In the genomic region with DNA sequence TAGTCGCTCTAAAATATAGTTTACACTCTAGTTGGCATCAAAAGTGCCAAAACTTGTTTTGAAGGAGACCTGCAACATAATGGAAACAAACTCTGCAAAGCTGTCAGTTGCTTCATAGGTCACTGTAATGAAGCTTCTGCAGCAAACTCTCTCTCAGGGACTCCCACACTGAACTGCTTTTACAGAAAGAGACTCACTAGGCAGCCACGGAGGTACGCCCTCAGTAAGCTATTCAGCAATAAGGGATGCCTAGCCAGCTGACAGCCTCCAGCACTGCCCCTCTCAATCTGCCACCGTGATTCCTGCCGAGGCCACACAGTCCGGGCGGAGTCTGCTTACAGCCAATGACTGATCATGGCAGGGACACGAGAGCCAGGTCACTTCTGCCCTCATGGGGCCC, we compare ENCODE assay signal across 1 cellular context.
TF ChIP-seq lines count a peak whose summit lies in the region.

No MANE protein-coding gene starts in this region.

TF ChIP-seq in HEK293, 187 proteins besides CTCF, POLR2A, EP300 and RAD21 (continued from another document):
- 0 out of 2 replicates have a peak, but pooled peaks have one; percentile 44 for TF ChIP-seq ZBTB48 (tag by site-specific recombination; IDR thresholded peaks at IDR 0.05)
- TF ChIP-seq OSR2 (tag by site-specific recombination; IDR thresholded peaks at IDR 0.05) = no peak
- no peak for TF ChIP-seq ZNF292 (tag by site-specific recombination; IDR thresholded peaks at IDR 0.05; ENCODE audit: borderline replicate concordance, low read depth)
- no peak for TF ChIP-seq ZNF830 (tag by site-specific recombination; IDR thresholded peaks at IDR 0.05; ENCODE audit: low read depth)
- TF ChIP-seq ZNF184 (tag by site-specific recombination; IDR thresholded peaks at IDR 0.05) = no peak
- no peak for TF ChIP-seq ZNF571 (tag by site-specific recombination; IDR thresholded peaks at IDR 0.05)
- TF ChIP-seq SETDB1 (IDR thresholded peaks at IDR 0.05; ENCODE audit: insufficient read length, low read length) = no peak
- TF ChIP-seq ZNF670 (tag by site-specific recombination; IDR thresholded peaks at IDR 0.05; ENCODE audit: low read depth) = no peak
- peak; percentile 27; the same call in 1 of the 2 replicates for TF ChIP-seq GLIS2 (tag by site-specific recombination; IDR thresholded peaks at IDR 0.05)
- TF ChIP-seq ZNF530 (tag by site-specific recombination; IDR thresholded peaks at IDR 0.05; ENCODE audit: low read depth) = no peak
- TF ChIP-seq, protein P1, sequence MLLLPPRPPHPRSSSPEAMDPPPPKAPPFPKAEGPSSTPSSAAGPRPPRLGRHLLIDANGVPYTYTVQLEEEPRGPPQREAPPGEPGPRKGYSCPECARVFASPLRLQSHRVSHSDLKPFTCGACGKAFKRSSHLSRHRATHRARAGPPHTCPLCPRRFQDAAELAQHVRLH (tag by site-specific recombination; IDR thresholded peaks at IDR 0.05) = no peak
- 0 out of 2 replicates have a peak, but pooled peaks have one; percentile 24 for TF ChIP-seq ZBTB20 (tag by site-specific recombination; IDR thresholded peaks at IDR 0.05)
- TF ChIP-seq, protein P2, sequence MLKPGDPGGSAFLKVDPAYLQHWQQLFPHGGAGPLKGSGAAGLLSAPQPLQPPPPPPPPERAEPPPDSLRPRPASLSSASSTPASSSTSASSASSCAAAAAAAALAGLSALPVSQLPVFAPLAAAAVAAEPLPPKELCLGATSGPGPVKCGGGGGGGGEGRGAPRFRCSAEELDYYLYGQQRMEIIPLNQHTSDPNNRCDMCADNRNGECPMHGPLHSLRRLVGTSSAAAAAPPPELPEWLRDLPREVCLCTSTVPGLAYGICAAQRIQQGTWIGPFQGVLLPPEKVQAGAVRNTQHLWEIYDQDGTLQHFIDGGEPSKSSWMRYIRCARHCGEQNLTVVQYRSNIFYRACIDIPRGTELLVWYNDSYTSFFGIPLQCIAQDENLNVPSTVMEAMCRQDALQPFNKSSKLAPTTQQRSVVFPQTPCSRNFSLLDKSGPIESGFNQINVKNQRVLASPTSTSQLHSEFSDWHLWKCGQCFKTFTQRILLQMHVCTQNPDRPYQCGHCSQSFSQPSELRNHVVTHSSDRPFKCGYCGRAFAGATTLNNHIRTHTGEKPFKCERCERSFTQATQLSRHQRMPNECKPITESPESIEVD (tag by site-specific recombination; IDR thresholded peaks at IDR 0.05) = 0 out of 2 replicates have a peak, but pooled peaks have one; percentile 15
- no peak for TF ChIP-seq MEIS1 (CRISPR knock-in tag; IDR thresholded peaks at IDR 0.05; ENCODE audit: borderline replicate concordance)
- peak; percentile 23; the same call in 1 of the 2 replicates for TF ChIP-seq ZBTB17 (tag by site-specific recombination; IDR thresholded peaks at IDR 0.05)
- TF ChIP-seq ZNF600 (tag by site-specific recombination; IDR thresholded peaks at IDR 0.05) = 0 out of 2 replicates have a peak, but pooled peaks have one; percentile 34
- no peak for TF ChIP-seq ZNF2 (tag by site-specific recombination; IDR thresholded peaks at IDR 0.05)
- TF ChIP-seq ZFHX2 (tag by site-specific recombination; conservative IDR thresholded peaks at IDR 0.05) = peak; percentile 38; the same call in 1 of the 2 replicates
- TF ChIP-seq, protein P3, sequence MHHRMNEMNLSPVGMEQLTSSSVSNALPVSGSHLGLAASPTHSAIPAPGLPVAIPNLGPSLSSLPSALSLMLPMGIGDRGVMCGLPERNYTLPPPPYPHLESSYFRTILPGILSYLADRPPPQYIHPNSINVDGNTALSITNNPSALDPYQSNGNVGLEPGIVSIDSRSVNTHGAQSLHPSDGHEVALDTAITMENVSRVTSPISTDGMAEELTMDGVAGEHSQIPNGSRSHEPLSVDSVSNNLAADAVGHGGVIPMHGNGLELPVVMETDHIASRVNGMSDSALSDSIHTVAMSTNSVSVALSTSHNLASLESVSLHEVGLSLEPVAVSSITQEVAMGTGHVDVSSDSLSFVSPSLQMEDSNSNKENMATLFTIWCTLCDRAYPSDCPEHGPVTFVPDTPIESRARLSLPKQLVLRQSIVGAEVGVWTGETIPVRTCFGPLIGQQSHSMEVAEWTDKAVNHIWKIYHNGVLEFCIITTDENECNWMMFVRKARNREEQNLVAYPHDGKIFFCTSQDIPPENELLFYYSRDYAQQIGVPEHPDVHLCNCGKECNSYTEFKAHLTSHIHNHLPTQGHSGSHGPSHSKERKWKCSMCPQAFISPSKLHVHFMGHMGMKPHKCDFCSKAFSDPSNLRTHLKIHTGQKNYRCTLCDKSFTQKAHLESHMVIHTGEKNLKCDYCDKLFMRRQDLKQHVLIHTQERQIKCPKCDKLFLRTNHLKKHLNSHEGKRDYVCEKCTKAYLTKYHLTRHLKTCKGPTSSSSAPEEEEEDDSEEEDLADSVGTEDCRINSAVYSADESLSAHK (tag by site-specific recombination; IDR thresholded peaks at IDR 0.05) = no peak
- peak; percentile 82; the same call in 1 of the 2 replicates for TF ChIP-seq MZF1 (tag by site-specific recombination; IDR thresholded peaks at IDR 0.05; ENCODE audit: borderline replicate concordance)
- no peak for TF ChIP-seq ZFP3 (tag by site-specific recombination; IDR thresholded peaks at IDR 0.05; ENCODE audit: low read depth)
- TF ChIP-seq, protein P4, sequence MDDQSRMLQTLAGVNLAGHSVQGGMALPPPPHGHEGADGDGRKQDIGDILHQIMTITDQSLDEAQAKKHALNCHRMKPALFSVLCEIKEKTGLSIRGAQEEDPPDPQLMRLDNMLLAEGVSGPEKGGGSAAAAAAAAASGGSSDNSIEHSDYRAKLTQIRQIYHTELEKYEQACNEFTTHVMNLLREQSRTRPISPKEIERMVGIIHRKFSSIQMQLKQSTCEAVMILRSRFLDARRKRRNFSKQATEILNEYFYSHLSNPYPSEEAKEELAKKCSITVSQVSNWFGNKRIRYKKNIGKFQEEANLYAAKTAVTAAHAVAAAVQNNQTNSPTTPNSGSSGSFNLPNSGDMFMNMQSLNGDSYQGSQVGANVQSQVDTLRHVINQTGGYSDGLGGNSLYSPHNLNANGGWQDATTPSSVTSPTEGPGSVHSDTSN (CRISPR knock-in tag; IDR thresholded peaks at IDR 0.05) = no peak
